1 cellular context compared by ENCODE assay signal in the genomic region with DNA sequence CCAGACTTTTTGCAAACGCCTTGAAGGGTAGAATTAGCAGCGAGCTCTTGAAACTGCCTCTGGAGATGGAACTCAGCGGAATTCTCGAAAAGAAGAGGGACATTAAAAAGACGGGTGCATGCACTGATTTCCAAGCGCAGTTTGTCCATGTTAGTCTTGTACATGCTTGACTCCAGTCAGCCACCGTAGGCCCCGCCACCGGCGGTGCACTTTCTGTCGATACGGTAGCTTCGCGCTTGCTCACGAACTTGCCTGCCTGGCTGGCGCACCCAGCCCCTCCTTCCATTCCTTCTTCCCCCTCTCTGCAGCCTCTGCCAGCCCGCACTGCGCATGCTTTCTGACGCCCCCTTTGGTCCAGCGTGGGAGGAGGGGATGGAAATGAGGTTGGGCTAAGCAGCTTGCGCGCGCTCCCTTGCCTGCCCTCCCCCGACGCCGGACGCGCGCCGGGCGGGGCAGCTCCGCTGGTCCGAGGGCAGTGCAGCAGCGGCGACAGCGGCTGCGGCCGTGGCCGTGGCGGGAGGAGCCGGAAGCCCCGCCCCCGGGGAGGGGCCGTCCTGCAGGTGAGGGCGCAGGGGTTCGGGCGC.
TF ChIP-seq lines count a peak whose summit lies in the region.

A gene with protein sequence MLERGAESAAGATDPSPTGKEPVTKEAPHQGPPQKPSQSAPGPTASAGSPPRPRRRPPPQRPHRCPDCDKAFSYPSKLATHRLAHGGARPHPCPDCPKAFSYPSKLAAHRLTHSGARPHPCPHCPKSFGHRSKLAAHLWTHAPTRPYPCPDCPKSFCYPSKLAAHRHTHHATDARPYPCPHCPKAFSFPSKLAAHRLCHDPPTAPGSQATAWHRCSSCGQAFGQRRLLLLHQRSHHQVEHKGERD (plus strand): TSS at position 227 of the 584 bp plus-strand sequence. CDS start 1,235 bp downstream, outside the sequence.

TF ChIP-seq in K562, 482 proteins besides CTCF, POLR2A, EP300 and RAD21 (continued from another document and continues in another):
- TF ChIP-seq, protein P1, sequence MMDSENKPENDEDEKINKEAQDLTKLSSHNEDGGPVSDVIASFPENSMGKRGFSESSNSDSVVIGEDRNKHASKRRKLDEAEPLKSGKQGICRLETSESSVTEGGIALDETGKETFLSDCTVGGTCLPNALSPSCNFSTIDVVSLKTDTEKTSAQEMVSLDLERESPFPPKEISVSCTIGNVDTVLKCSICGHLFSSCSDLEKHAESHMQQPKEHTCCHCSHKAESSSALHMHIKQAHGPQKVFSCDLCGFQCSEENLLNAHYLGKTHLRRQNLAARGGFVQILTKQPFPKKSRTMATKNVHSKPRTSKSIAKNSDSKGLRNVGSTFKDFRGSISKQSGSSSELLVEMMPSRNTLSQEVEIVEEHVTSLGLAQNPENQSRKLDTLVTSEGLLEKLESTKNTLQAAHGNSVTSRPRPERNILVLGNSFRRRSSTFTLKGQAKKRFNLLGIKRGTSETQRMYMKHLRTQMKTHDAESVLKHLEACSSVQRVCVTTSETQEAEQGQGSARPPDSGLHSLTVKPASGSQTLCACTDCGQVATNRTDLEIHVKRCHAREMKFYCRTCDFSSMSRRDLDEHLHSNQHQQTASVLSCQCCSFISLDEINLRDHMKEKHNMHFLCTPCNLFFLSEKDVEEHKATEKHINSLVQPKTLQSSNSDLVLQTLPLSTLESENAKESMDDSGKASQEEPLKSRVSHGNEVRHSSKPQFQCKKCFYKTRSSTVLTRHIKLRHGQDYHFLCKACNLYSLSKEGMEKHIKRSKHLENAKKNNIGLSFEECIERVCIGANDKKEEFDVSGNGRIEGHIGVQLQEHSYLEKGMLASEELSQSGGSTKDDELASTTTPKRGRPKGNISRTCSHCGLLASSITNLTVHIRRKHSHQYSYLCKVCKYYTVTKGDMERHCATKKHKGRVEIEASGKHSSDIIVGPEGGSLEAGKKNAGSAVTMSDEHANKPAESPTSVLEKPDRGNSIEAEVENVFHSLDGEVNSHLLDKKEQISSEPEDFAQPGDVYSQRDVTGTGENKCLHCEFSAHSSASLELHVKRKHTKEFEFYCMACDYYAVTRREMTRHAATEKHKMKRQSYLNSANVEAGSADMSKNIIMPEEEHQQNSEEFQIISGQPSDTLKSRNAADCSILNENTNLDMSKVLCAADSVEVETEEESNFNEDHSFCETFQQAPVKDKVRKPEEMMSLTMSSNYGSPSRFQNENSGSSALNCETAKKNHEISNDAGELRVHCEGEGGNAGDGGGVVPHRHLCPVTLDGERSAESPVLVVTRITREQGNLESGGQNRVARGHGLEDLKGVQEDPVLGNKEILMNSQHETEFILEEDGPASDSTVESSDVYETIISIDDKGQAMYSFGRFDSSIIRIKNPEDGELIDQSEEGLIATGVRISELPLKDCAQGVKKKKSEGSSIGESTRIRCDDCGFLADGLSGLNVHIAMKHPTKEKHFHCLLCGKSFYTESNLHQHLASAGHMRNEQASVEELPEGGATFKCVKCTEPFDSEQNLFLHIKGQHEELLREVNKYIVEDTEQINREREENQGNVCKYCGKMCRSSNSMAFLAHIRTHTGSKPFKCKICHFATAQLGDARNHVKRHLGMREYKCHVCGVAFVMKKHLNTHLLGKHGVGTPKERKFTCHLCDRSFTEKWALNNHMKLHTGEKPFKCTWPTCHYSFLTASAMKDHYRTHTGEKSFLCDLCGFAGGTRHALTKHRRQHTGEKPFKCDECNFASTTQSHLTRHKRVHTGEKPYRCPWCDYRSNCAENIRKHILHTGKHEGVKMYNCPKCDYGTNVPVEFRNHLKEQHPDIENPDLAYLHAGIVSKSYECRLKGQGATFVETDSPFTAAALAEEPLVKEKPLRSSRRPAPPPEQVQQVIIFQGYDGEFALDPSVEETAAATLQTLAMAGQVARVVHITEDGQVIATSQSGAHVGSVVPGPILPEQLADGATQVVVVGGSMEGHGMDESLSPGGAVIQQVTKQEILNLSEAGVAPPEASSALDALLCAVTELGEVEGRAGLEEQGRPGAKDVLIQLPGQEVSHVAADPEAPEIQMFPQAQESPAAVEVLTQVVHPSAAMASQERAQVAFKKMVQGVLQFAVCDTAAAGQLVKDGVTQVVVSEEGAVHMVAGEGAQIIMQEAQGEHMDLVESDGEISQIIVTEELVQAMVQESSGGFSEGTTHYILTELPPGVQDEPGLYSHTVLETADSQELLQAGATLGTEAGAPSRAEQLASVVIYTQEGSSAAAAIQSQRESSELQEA (IDR thresholded peaks at IDR 0.05; ENCODE audit: low read depth): peak; percentile 96
- TF ChIP-seq FOSL1 (tag; conservative IDR thresholded peaks at IDR 0.05): peak; percentile 24; the same call in 1 of the 2 replicates
- peak; percentile 71 to 95 for TF ChIP-seq MAZ (CRISPR knock-in tag; conservative IDR thresholded peaks at IDR 0.05 in 1 of 2, IDR thresholded peaks at IDR 0.05 in 1 of 2)
- TF ChIP-seq, protein P2, sequence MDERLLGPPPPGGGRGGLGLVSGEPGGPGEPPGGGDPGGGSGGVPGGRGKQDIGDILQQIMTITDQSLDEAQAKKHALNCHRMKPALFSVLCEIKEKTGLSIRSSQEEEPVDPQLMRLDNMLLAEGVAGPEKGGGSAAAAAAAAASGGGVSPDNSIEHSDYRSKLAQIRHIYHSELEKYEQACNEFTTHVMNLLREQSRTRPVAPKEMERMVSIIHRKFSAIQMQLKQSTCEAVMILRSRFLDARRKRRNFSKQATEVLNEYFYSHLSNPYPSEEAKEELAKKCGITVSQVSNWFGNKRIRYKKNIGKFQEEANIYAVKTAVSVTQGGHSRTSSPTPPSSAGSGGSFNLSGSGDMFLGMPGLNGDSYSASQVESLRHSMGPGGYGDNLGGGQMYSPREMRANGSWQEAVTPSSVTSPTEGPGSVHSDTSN (CRISPR knock-in tag; IDR thresholded peaks at IDR 0.05; ENCODE audit: low read depth): no peak
- TF ChIP-seq, protein P2 (tag; conservative IDR thresholded peaks at IDR 0.05; ENCODE audit: low read depth): no peak
- TF ChIP-seq GTF2F1 (IDR thresholded peaks at IDR 0.05; ENCODE audit: low read depth, low read length): no peak
- no peak for TF ChIP-seq GATAD2B (IDR thresholded peaks at IDR 0.05; ENCODE audit: borderline replicate concordance)
- TF ChIP-seq FOXK1 (CRISPR knock-in tag; IDR thresholded peaks at IDR 0.05; ENCODE audit: borderline replicate concordance): no peak
- TF ChIP-seq TGIF2 (CRISPR knock-in tag; IDR thresholded peaks at IDR 0.05): no peak
- TF ChIP-seq, protein P3, sequence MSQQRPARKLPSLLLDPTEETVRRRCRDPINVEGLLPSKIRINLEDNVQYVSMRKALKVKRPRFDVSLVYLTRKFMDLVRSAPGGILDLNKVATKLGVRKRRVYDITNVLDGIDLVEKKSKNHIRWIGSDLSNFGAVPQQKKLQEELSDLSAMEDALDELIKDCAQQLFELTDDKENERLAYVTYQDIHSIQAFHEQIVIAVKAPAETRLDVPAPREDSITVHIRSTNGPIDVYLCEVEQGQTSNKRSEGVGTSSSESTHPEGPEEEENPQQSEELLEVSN (IDR thresholded peaks at IDR 0.05; ENCODE audit: borderline replicate concordance in 1 of 2, extremely low read depth in 1 of 2, insufficient read depth in 1 of 2, insufficient read length in 1 of 2, low read depth in 1 of 2, low read length in 1 of 2, poor library complexity in 1 of 2, severe bottlenecking in 1 of 2): peak; percentile 21 to 62
- no peak for TF ChIP-seq MCM7 (IDR thresholded peaks at IDR 0.05)
- TF ChIP-seq SMARCA4 (IDR thresholded peaks at IDR 0.05): no peak
- peak; percentile 84 for TF ChIP-seq L3MBTL2 (IDR thresholded peaks at IDR 0.05)
- no peak for TF ChIP-seq FOXJ3 (CRISPR knock-in tag; IDR thresholded peaks at IDR 0.05)
- no peak for TF ChIP-seq POLR3A (IDR thresholded peaks at IDR 0.05; ENCODE audit: borderline replicate concordance, extremely low read depth, insufficient read depth, insufficient read length)
- TF ChIP-seq HEY1 (CRISPR knock-in tag; IDR thresholded peaks at IDR 0.05; ENCODE audit: borderline replicate concordance): no peak
- TF ChIP-seq, protein P4, sequence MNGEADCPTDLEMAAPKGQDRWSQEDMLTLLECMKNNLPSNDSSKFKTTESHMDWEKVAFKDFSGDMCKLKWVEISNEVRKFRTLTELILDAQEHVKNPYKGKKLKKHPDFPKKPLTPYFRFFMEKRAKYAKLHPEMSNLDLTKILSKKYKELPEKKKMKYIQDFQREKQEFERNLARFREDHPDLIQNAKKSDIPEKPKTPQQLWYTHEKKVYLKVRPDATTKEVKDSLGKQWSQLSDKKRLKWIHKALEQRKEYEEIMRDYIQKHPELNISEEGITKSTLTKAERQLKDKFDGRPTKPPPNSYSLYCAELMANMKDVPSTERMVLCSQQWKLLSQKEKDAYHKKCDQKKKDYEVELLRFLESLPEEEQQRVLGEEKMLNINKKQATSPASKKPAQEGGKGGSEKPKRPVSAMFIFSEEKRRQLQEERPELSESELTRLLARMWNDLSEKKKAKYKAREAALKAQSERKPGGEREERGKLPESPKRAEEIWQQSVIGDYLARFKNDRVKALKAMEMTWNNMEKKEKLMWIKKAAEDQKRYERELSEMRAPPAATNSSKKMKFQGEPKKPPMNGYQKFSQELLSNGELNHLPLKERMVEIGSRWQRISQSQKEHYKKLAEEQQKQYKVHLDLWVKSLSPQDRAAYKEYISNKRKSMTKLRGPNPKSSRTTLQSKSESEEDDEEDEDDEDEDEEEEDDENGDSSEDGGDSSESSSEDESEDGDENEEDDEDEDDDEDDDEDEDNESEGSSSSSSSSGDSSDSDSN (IDR thresholded peaks at IDR 0.05; ENCODE audit: borderline replicate concordance in 1 of 2, low read depth in 2 of 2, low read length in 2 of 2): peak in 1 of 2 experiments; percentile 76; a peak in 1 of 4 replicates
- TF ChIP-seq ZNF217 (CRISPR knock-in tag; IDR thresholded peaks at IDR 0.05): no peak
- TF ChIP-seq, protein P5, sequence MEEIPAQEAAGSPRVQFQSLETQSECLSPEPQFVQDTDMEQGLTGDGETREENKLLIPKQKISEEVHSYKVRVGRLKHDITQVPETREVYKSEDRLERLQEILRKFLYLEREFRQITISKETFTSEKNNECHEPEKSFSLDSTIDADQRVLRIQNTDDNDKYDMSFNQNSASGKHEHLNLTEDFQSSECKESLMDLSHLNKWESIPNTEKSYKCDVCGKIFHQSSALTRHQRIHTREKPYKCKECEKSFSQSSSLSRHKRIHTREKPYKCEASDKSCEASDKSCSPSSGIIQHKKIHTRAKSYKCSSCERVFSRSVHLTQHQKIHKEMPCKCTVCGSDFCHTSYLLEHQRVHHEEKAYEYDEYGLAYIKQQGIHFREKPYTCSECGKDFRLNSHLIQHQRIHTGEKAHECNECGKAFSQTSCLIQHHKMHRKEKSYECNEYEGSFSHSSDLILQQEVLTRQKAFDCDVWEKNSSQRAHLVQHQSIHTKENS (CRISPR knock-in tag; IDR thresholded peaks at IDR 0.05): no peak
- 0 out of 2 replicates have a peak, but pooled peaks have one; percentile 35 for TF ChIP-seq KLF16 (IDR thresholded peaks at IDR 0.05)
- TF ChIP-seq EWSR1 (IDR thresholded peaks at IDR 0.05; ENCODE audit: borderline replicate concordance, low read depth, partially characterized antibody): no peak
- TF ChIP-seq ATF7 (IDR thresholded peaks at IDR 0.05): peak; percentile 72
- TF ChIP-seq EGR1 (conservative IDR thresholded peaks at IDR 0.05): peak; percentile 89
- TF ChIP-seq, protein P6, sequence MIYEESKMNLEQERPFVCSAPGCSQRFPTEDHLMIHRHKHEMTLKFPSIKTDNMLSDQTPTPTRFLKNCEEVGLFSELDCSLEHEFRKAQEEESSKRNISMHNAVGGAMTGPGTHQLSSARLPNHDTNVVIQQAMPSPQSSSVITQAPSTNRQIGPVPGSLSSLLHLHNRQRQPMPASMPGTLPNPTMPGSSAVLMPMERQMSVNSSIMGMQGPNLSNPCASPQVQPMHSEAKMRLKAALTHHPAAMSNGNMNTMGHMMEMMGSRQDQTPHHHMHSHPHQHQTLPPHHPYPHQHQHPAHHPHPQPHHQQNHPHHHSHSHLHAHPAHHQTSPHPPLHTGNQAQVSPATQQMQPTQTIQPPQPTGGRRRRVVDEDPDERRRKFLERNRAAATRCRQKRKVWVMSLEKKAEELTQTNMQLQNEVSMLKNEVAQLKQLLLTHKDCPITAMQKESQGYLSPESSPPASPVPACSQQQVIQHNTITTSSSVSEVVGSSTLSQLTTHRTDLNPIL (CRISPR knock-in tag; IDR thresholded peaks at IDR 0.05): no peak
- no peak for TF ChIP-seq ZNF239 (CRISPR knock-in tag; IDR thresholded peaks at IDR 0.05)
- TF ChIP-seq, protein P7, sequence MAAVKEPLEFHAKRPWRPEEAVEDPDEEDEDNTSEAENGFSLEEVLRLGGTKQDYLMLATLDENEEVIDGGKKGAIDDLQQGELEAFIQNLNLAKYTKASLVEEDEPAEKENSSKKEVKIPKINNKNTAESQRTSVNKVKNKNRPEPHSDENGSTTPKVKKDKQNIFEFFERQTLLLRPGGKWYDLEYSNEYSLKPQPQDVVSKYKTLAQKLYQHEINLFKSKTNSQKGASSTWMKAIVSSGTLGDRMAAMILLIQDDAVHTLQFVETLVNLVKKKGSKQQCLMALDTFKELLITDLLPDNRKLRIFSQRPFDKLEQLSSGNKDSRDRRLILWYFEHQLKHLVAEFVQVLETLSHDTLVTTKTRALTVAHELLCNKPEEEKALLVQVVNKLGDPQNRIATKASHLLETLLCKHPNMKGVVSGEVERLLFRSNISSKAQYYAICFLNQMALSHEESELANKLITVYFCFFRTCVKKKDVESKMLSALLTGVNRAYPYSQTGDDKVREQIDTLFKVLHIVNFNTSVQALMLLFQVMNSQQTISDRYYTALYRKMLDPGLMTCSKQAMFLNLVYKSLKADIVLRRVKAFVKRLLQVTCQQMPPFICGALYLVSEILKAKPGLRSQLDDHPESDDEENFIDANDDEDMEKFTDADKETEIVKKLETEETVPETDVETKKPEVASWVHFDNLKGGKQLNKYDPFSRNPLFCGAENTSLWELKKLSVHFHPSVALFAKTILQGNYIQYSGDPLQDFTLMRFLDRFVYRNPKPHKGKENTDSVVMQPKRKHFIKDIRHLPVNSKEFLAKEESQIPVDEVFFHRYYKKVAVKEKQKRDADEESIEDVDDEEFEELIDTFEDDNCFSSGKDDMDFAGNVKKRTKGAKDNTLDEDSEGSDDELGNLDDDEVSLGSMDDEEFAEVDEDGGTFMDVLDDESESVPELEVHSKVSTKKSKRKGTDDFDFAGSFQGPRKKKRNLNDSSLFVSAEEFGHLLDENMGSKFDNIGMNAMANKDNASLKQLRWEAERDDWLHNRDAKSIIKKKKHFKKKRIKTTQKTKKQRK (IDR thresholded peaks at IDR 0.05; ENCODE audit: borderline replicate concordance, low read depth, low read length): no peak
- TF ChIP-seq, protein P8, sequence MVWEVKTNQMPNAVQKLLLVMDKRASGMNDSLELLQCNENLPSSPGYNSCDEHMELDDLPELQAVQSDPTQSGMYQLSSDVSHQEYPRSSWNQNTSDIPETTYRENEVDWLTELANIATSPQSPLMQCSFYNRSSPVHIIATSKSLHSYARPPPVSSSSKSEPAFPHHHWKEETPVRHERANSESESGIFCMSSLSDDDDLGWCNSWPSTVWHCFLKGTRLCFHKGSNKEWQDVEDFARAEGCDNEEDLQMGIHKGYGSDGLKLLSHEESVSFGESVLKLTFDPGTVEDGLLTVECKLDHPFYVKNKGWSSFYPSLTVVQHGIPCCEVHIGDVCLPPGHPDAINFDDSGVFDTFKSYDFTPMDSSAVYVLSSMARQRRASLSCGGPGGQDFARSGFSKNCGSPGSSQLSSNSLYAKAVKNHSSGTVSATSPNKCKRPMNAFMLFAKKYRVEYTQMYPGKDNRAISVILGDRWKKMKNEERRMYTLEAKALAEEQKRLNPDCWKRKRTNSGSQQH (CRISPR knock-in tag; IDR thresholded peaks at IDR 0.05): peak; percentile 63; the same call in 1 of the 2 replicates
- TF ChIP-seq SIX5 (IDR thresholded peaks at IDR 0.05; ENCODE audit: borderline replicate concordance in 1 of 2, insufficient read depth in 1 of 2, low read depth in 1 of 2, low read length in 2 of 2): no peak
